12 cellular contexts compared by ENCODE assay signal in genomic region chr12:131473261-131473660, GRCh38.
DNase-seq lines count a peak whose midpoint lies in the region; ATAC-seq and TF ChIP-seq lines count a peak whose summit lies in the region.
"Had no signal": no experiment of that assay in that cellular context is flagged by ENCODE, and none has a peak within 500 bp of the region (broad histone marks: within the 10 kb centered on the region; RNA-seq: fewer than 3 reads in every experiment).

No MANE protein-coding gene starts in this region.

- 88 to 90% methylated on average over 15 of the region's 15 CpGs for WGBS in heart right ventricle, 2 donors

- no peaks in the 10 kb centered on the region for H3K36me3 ChIP-seq in BLaER1 treated with 17β-estradiol and CSF1 and Interleukin-3, amounts not matched to agents 10 nM and 100 nM
- H3K36me3 ChIP-seq in Loucy (ENCODE audit: insufficient read depth, low read length) (peaks cover 3% of the 10 kb centered on the region; the same call in 1 of the 2 replicates), heart right ventricle (no peaks in the 10 kb centered on the region)

- H3K9me2 ChIP-seq in Loucy (replicated peaks; ENCODE audit: low read depth, low read length), result no peaks in the 10 kb centered on the region

- H3K4me3 Mint-ChIP-seq in stimulated activated effector memory CD8-positive, alpha-beta T cell treated with anti-CD3 and anti-CD28 coated beads, Interleukin-12 subunit alpha, Interleukin-12 subunit beta, amount 100 ng/mL, for 72 hours, result peak overlapping the region; percentile 41
- H3K4me3 Mint-ChIP-seq: B cell had no signal

- no peaks in the 10 kb centered on the region for H3F3A ChIP-seq in Loucy (ENCODE audit: low read depth)

- H2AFZ ChIP-seq in Loucy (ENCODE audit: low read length), result no peak overlapping the region
- H2AFZ ChIP-seq: GM23248 had no signal

- no peak overlapping the region for H3K9ac ChIP-seq in BLaER1 treated with 17β-estradiol and CSF1 and Interleukin-3, amounts not matched to agents 10 nM and 100 nM
- peak overlapping the region; percentile 88 for H3K9ac ChIP-seq in Loucy (ENCODE audit: low read depth, low read length, poor library complexity, severe bottlenecking)
- H3K9ac ChIP-seq: GM23248 had no signal

- no peaks in the 10 kb centered on the region for H3K36me3 Mint-ChIP-seq in stimulated activated effector memory CD8-positive, alpha-beta T cell treated with anti-CD3 and anti-CD28 coated beads, Interleukin-12 subunit alpha, Interleukin-12 subunit beta, amount 100 ng/mL, for 72 hours
- H3K36me3 Mint-ChIP-seq: CD8-positive, alpha-beta memory T cell had no signal

- H3K4me2 ChIP-seq in BLaER1 treated with 17β-estradiol and CSF1 and Interleukin-3, amounts not matched to agents 10 nM and 100 nM, result peak overlapping the region; percentile 8 to 71 (median 51); a peak in 19 of 22 replicates
- H3K4me2 ChIP-seq in Loucy (ENCODE audit: low read depth, low read length, poor library complexity, severe bottlenecking), result peak overlapping the region; percentile 77

- H3K9me3 ChIP-seq in BLaER1 treated with 17β-estradiol and CSF1 and Interleukin-3, amounts not matched to agents 10 nM and 100 nM (replicated peaks in 1 of 11), result no peaks in the 10 kb centered on the region
- no peaks in the 10 kb centered on the region for H3K9me3 ChIP-seq in Loucy (ENCODE audit: insufficient read depth, low read depth, low read length)
- H3K9me3 ChIP-seq in heart right ventricle, result no peaks in the 10 kb centered on the region
- H3K9me3 ChIP-seq: Caco-2 had no signal

- H3K4me3 ChIP-seq in BLaER1 treated with 17β-estradiol and CSF1 and Interleukin-3, amounts not matched to agents 10 nM and 100 nM, result no peak overlapping the region
- H3K4me3 ChIP-seq in Loucy (ENCODE audit: low read length, poor library complexity, severe bottlenecking), result peak overlapping the region; percentile 93
- H3K4me3 ChIP-seq in heart right ventricle, result no peak overlapping the region
- H3K4me3 ChIP-seq: GM23248 had no signal

- no peak overlapping the region for H3K27ac Mint-ChIP-seq in stimulated activated effector memory CD8-positive, alpha-beta T cell treated with anti-CD3 and anti-CD28 coated beads, Interleukin-12 subunit alpha, Interleukin-12 subunit beta, amount 100 ng/mL, for 72 hours
- H3K27ac Mint-ChIP-seq: B cell; CD8-positive, alpha-beta memory T cell had no signal

- ATAC-seq in stimulated activated effector memory CD8-positive, alpha-beta T cell treated with anti-CD3 and anti-CD28 coated beads, Interleukin-12 subunit alpha, Interleukin-12 subunit beta, amount 100 ng/mL, for 72 hours, result no peak
- no peak for ATAC-seq in heart right ventricle

- no peak overlapping the region for H3K27ac ChIP-seq in BLaER1 treated with 17β-estradiol and CSF1 and Interleukin-3, amounts not matched to agents 10 nM and 100 nM
- H3K27ac ChIP-seq in heart right ventricle, result no peak overlapping the region
- H3K27ac ChIP-seq: GM23248 had no signal

- intact Hi-C loops in heart right ventricle (cut with DNase I), result no loop called here

- peak; percentile 50 for DNase-seq in islet precursor cell
- no peak for DNase-seq in stimulated activated effector memory CD8-positive, alpha-beta T cell treated with anti-CD3 and anti-CD28 coated beads, Interleukin-12 subunit alpha, Interleukin-12 subunit beta, amount 100 ng/mL, for 72 hours (ENCODE audit: low spot score in 2 of 2)
- no peak for DNase-seq in NCI-H526 (lab: John Stamatoyannopoulos, UW)
- DNase-seq in heart right ventricle, result no peak
- DNase-seq in middle frontal gyrus (ENCODE audit: extremely low spot score, low spot score), result no peak
- DNase-seq: Caco-2; CD8-positive, alpha-beta memory T cell; GM23248; IMR-90 had no signal

- H3K27me3 ChIP-seq in BLaER1 treated with 17β-estradiol and CSF1 and Interleukin-3, amounts not matched to agents 10 nM and 100 nM, result no peaks in the 10 kb centered on the region
- peaks cover 8% of the 10 kb centered on the region for H3K27me3 ChIP-seq in Loucy (ENCODE audit: insufficient read depth, low read length, poor library complexity, severe bottlenecking)
- H3K27me3 ChIP-seq in heart right ventricle, result peaks cover 0 to 28% (median 23%) of the 10 kb centered on the region in 7 donors

- no peaks in the 10 kb centered on the region for H3K4me1 Mint-ChIP-seq in stimulated activated effector memory CD8-positive, alpha-beta T cell treated with anti-CD3 and anti-CD28 coated beads, Interleukin-12 subunit alpha, Interleukin-12 subunit beta, amount 100 ng/mL, for 72 hours
- H3K4me1 Mint-ChIP-seq: B cell had no signal

- H3K4me1 ChIP-seq in BLaER1 treated with 17β-estradiol and CSF1 and Interleukin-3, amounts not matched to agents 10 nM and 100 nM, result peaks cover 12 to 20% (median 18%) of the 10 kb centered on the region in 10 experiments
- H3K4me1 ChIP-seq in Loucy (ENCODE audit: insufficient read depth, low read length, poor library complexity, severe bottlenecking), result peaks cover 32% of the 10 kb centered on the region
- no peaks in the 10 kb centered on the region for H3K4me1 ChIP-seq in heart right ventricle
- H3K4me1 ChIP-seq: Caco-2 had no signal

- peaks cover 42% of the 10 kb centered on the region for H3K79me2 ChIP-seq in Loucy (ENCODE audit: insufficient read depth, low read length)

- H4K20me1 ChIP-seq in BLaER1 treated with 17β-estradiol and CSF1 and Interleukin-3, amounts not matched to agents 10 nM and 100 nM, result peaks cover 0 to 8% (median 0%) of the 10 kb centered on the region in 11 experiments; a peak in 1 of 22 replicates
- peaks cover 35% of the 10 kb centered on the region for H4K20me1 ChIP-seq in Loucy (ENCODE audit: insufficient read depth, low read length, poor library complexity, severe bottlenecking)

- H3K9me3 Mint-ChIP-seq in stimulated activated effector memory CD8-positive, alpha-beta T cell treated with anti-CD3 and anti-CD28 coated beads, Interleukin-12 subunit alpha, Interleukin-12 subunit beta, amount 100 ng/mL, for 72 hours, result no peaks in the 10 kb centered on the region

- TF ChIP-seq CTCF in Loucy (conservative IDR thresholded peaks at IDR 0.05; ENCODE audit: low read length) (no peak), heart right ventricle (IDR thresholded peaks at IDR 0.05) (no peak)
